1 cellular context compared by ENCODE assay signal in genomic region chr17:74748529-74749261, GRCh38.
TF ChIP-seq lines count a peak whose summit lies in the region.

TSS of gene NHERF1 (plus strand) at chr17:74748628. CDS start at chr17:74748847, 219 bp downstream.

TF ChIP-seq in HepG2, 621 proteins besides CTCF, POLR2A, EP300 and RAD21 (continued from another document and continues in another):
- TF ChIP-seq ZNF12 (CRISPR knock-in tag; IDR thresholded peaks at IDR 0.05) (0 out of 2 replicates have a peak, but pooled peaks have one; percentile 33), ZNF33B (CRISPR knock-in tag; IDR thresholded peaks at IDR 0.05) (peak; percentile 72), ZNF282 (IDR thresholded peaks at IDR 0.05; ENCODE audit: partially characterized antibody) (no peak), ZBTB26 (CRISPR knock-in tag; IDR thresholded peaks at IDR 0.05; ENCODE audit: borderline replicate concordance) (peak; percentile 47; the same call in 1 of the 2 replicates), KLF6 (CRISPR knock-in tag; IDR thresholded peaks at IDR 0.05) (peak; percentile 95), ZNF574 (CRISPR knock-in tag; IDR thresholded peaks at IDR 0.05) (peak; percentile 85), EED (CRISPR knock-in tag; IDR thresholded peaks at IDR 0.05) (peak; percentile 48; the same call in 1 of the 2 replicates), ZNF879 (CRISPR knock-in tag; IDR thresholded peaks at IDR 0.05) (peak; percentile 96), NFE2L1 (CRISPR knock-in tag; IDR thresholded peaks at IDR 0.05; ENCODE audit: borderline replicate concordance) (no peak), RBM39 (IDR thresholded peaks at IDR 0.05; ENCODE audit: low read depth, low read length, poor library complexity, severe bottlenecking) (peak; percentile 23), JUND (CRISPR knock-in tag; IDR thresholded peaks at IDR 0.05) (0 out of 2 replicates have a peak, but pooled peaks have one; percentile 50), RFXAP (CRISPR knock-in tag; IDR thresholded peaks at IDR 0.05; ENCODE audit: borderline replicate concordance) (peak; percentile 85; the same call in 1 of the 2 replicates), ZC3H13 (CRISPR knock-in tag; IDR thresholded peaks at IDR 0.05) (peak; percentile 89), ZBTB38 (CRISPR knock-in tag; IDR thresholded peaks at IDR 0.05) (0 out of 2 replicates have a peak, but pooled peaks have one; percentile 18), ZFP36L2 (CRISPR knock-in tag; IDR thresholded peaks at IDR 0.05) (no peak; the same call in 1 of the 2 replicates), PRMT3 (CRISPR knock-in tag; IDR thresholded peaks at IDR 0.05; ENCODE audit: borderline replicate concordance, low read depth) (peak; percentile 93; the same call in 1 of the 2 replicates), SSRP1 (CRISPR knock-in tag; IDR thresholded peaks at IDR 0.05) (no peak), EZH2 (conservative IDR thresholded peaks at IDR 0.05; ENCODE audit: low read depth, low read length) (no peak), ZNF652 (CRISPR knock-in tag; IDR thresholded peaks at IDR 0.05; ENCODE audit: borderline replicate concordance, low read depth) (no peak), ELF4 (CRISPR knock-in tag; IDR thresholded peaks at IDR 0.05; ENCODE audit: borderline replicate concordance) (no peak), ZNF567 (CRISPR knock-in tag; IDR thresholded peaks at IDR 0.05; ENCODE audit: borderline replicate concordance) (0 out of 2 replicates have a peak, but pooled peaks have one; percentile 40), JARID2 (CRISPR knock-in tag; IDR thresholded peaks at IDR 0.05; ENCODE audit: insufficient replicate concordance) (peak; percentile 42), MEIS2 (CRISPR knock-in tag; IDR thresholded peaks at IDR 0.05) (peak; percentile 87), ZNF512B (CRISPR knock-in tag; IDR thresholded peaks at IDR 0.05; ENCODE audit: borderline replicate concordance) (0 out of 2 replicates have a peak, but pooled peaks have one; percentile 50), YEATS2 (CRISPR knock-in tag; IDR thresholded peaks at IDR 0.05; ENCODE audit: borderline replicate concordance) (no peak), NFKB2 (CRISPR knock-in tag; IDR thresholded peaks at IDR 0.05; ENCODE audit: borderline replicate concordance) (peak; percentile 91; the same call in 1 of the 2 replicates), CHCHD3 (CRISPR knock-in tag; IDR thresholded peaks at IDR 0.05) (peak; percentile 85), ZNF441 (CRISPR knock-in tag; IDR thresholded peaks at IDR 0.05; ENCODE audit: borderline replicate concordance) (peak; percentile 93; the same call in 1 of the 2 replicates), CBX5 (CRISPR knock-in tag; IDR thresholded peaks at IDR 0.05; ENCODE audit: borderline replicate concordance) (no peak), SOX5 (CRISPR knock-in tag; IDR thresholded peaks at IDR 0.05; ENCODE audit: borderline replicate concordance) (no peak; the same call in 1 of the 2 replicates), ZNF562 (CRISPR knock-in tag; IDR thresholded peaks at IDR 0.05; ENCODE audit: borderline replicate concordance) (no peak), HNRNPUL1 (IDR thresholded peaks at IDR 0.05; ENCODE audit: low read depth, low read length) (no peak), SIN3A (IDR thresholded peaks at IDR 0.05; ENCODE audit: borderline replicate concordance, low read depth, low read length) (peak; percentile 95; the same call in 1 of the 2 replicates), NPAS2 (CRISPR knock-in tag; IDR thresholded peaks at IDR 0.05; ENCODE audit: borderline replicate concordance) (no peak), SMAD3 (CRISPR knock-in tag; IDR thresholded peaks at IDR 0.05) (peak; percentile 73; the same call in 1 of the 2 replicates), MATR3 (CRISPR knock-in tag; IDR thresholded peaks at IDR 0.05) (no peak), TEAD2 (CRISPR knock-in tag; IDR thresholded peaks at IDR 0.05) (peak; percentile 76; the same call in 1 of the 2 replicates), POGZ (CRISPR knock-in tag; IDR thresholded peaks at IDR 0.05) (peak; percentile 55; the same call in 1 of the 2 replicates), TFE3 (CRISPR knock-in tag; IDR thresholded peaks at IDR 0.05) (peak; percentile 75), KLF12 (CRISPR knock-in tag; IDR thresholded peaks at IDR 0.05; ENCODE audit: borderline replicate concordance) (peak; percentile 98), FOXA1 (IDR thresholded peaks at IDR 0.05) (no peak), FOXA1 (CRISPR knock-in tag; IDR thresholded peaks at IDR 0.05) (peak; percentile 8; the same call in 1 of the 2 replicates), BRCA1 (CRISPR knock-in tag; IDR thresholded peaks at IDR 0.05) (peak; percentile 94), TFDP2 (CRISPR knock-in tag; IDR thresholded peaks at IDR 0.05) (peak; percentile 47; the same call in 1 of the 2 replicates), CENPX (CRISPR knock-in tag; IDR thresholded peaks at IDR 0.05) (no peak), BCLAF1 (IDR thresholded peaks at IDR 0.05) (no peak), CCDC6 (CRISPR knock-in tag; IDR thresholded peaks at IDR 0.05) (peak; percentile 90), ZNF17 (CRISPR knock-in tag; IDR thresholded peaks at IDR 0.05) (no peak), ATF4 (CRISPR knock-in tag; IDR thresholded peaks at IDR 0.05) (peak in 1 of 2 experiments; percentile 62; a peak in 2 of 4 replicates), ZNF747 (CRISPR knock-in tag; IDR thresholded peaks at IDR 0.05; ENCODE audit: borderline replicate concordance) (peak; percentile 78; the same call in 1 of the 2 replicates), GATA4 (IDR thresholded peaks at IDR 0.05; ENCODE audit: borderline replicate concordance, low read depth) (peak; percentile 94), ZSCAN12 (CRISPR knock-in tag; IDR thresholded peaks at IDR 0.05) (peak; percentile 82; the same call in 1 of the 2 replicates), CHD2 (IDR thresholded peaks at IDR 0.05; ENCODE audit: low read depth, low read length) (no peak), DMTF1 (CRISPR knock-in tag; IDR thresholded peaks at IDR 0.05) (no peak), AKAP8 (CRISPR knock-in tag; IDR thresholded peaks at IDR 0.05) (no peak; the same call in 1 of the 2 replicates)
